10 cellular contexts compared by ENCODE assay signal in the genomic region with DNA sequence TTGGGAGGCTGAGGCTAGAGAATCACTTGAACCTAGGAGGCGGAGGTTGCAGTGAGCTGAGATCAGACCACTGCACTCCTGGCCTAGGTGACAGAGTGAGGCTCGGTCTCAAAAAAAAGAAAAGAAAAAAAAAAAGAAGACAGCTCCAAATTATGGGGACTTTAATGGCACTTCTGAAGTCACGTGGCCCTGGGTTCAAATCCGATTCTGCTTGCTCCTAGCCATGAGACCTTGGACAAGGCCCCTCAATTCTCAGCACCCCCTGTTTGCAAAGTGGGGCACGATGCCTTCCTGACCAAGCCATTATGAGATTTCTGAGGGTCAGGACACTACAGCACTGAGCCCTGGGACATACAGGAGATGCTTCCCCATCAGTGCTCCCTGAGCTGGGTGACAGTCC. TPM values are rescaled to one million over a fixed set of nuclear protein-coding genes. Genes with fewer than 3 reads are reported as not detected.
DNase-seq lines count a peak whose midpoint lies in the region; FAIRE-seq and TF ChIP-seq lines count a peak whose summit lies in the region.
"Had no signal": no experiment of that assay in that cellular context is flagged by ENCODE, and none has a peak within 500 bp of the region (broad histone marks: within the 10 kb centered on the region; RNA-seq: fewer than 3 reads in every experiment).

No MANE protein-coding gene starts in this region.

- H3K36me3 ChIP-seq in CD4-positive, alpha-beta memory T cell (ENCODE audit: insufficient read depth, low read length): no peaks in the 10 kb centered on the region
- H3K36me3 ChIP-seq in Peyer's patch: no peaks in the 10 kb centered on the region
- no peaks in the 10 kb centered on the region for H3K36me3 ChIP-seq in H1 (ENCODE audit: control insufficient read depth in 2 of 4, insufficient read depth in 4 of 4, low read length in 3 of 4)
- H3K36me3 ChIP-seq in MM.1S (replicated peaks; ENCODE audit: insufficient read depth, low read length): no peaks in the 10 kb centered on the region

- H2BK12ac ChIP-seq in H1 (ENCODE audit: low read depth, low read length): no peak overlapping the region

- CTCF ChIA-PET in CD4-positive, alpha-beta memory T cell (lab: Charles Lee; ENCODE audit: partially characterized antibody): interaction anchor here (0.7 to 4.4 kb wide), 5 partner anchors 9 to 38 kb away, joined by 3 to 21 read pairs (median 3); no protein-coding TSS in a partner anchor
- CTCF ChIA-PET in H1 (lab: Charles Lee; ENCODE audit: partially characterized antibody): interaction anchor here (0.9 to 6.6 kb wide), 12 partner anchors 9 to 262 kb away, joined by 3 to 50 read pairs (median 5); a partner anchor contains a TSS

- H3F3A ChIP-seq in MM.1S (ENCODE audit: insufficient read depth, low read length): no peaks in the 10 kb centered on the region

- H3K18ac ChIP-seq in H1 (ENCODE audit: extremely low read depth, low read length): no peak overlapping the region

- TF ChIP-seq POLR2A in Peyer's patch (IDR thresholded peaks at IDR 0.05) (no peak), H1 (IDR thresholded peaks at IDR 0.05; ENCODE audit: control extremely low read depth in 1 of 2, low read depth in 2 of 2, low read length in 2 of 2) (no peak), lower leg skin (IDR thresholded peaks at IDR 0.05) (no peak)

- H3K4me3 Mint-ChIP-seq in CD4-positive, alpha-beta memory T cell: peak overlapping the region in 6 of 8 donors; percentile 12 to 69 (median 38)
- H3K4me3 Mint-ChIP-seq in osteocyte (ENCODE audit: unreplicated experiment): no peak overlapping the region

- H2AK5ac ChIP-seq in H1 (ENCODE audit: low read depth, low read length): no peak overlapping the region; the same call in 1 of the 2 replicates

- no peak for TF ChIP-seq EP300 in H1 (IDR thresholded peaks at IDR 0.05; ENCODE audit: borderline replicate concordance in 1 of 2, low read depth in 2 of 2, low read length in 2 of 2)

- peaks cover 0 to 2% of the 10 kb centered on the region in 2 donors for H3K27me3 Mint-ChIP-seq in CD4-positive, alpha-beta memory T cell
- no peaks in the 10 kb centered on the region for H3K27me3 Mint-ChIP-seq in osteocyte (ENCODE audit: unreplicated experiment)

- DNase-seq in CD4-positive, alpha-beta memory T cell: no peak
- DNase-seq in Peyer's patch (no peak), H1 (ENCODE audit: low read depth in 1 of 2, low spot score in 2 of 2) (no peak), osteocyte (ENCODE audit: extremely low spot score, unreplicated experiment) (no peak), lower leg skin (ENCODE audit: low spot score in 2 of 2) (no peak), A172 (ENCODE audit: low spot score) (no peak), foreskin melanocyte (no peak), MM.1S (no peak)
- DNase-seq: foreskin fibroblast; stimulated activated CD4-positive, alpha-beta T cell treated with anti-CD3 and anti-CD28 coated beads, Interleukin-1b, Interleukin-23, amount 100 ng/mL, for 48 hours had no signal

- H3K4me1 ChIP-seq in CD4-positive, alpha-beta memory T cell (ENCODE audit: insufficient read depth, low read length): peaks cover 36% of the 10 kb centered on the region
- H3K4me1 ChIP-seq in Peyer's patch (peaks cover 0 to 35% (median 6%) of the 10 kb centered on the region in 4 donors), H1 (replicated peaks in 1 of 4; ENCODE audit: control insufficient read depth in 3 of 4, insufficient read depth in 4 of 4, low read length in 3 of 4) (peaks cover 0 to 10% (median 6%) of the 10 kb centered on the region in 4 experiments; a peak in 5 of 7 replicates), MM.1S (ENCODE audit: low read length) (no peaks in the 10 kb centered on the region)

- 0 out of 2 replicates have a peak overlapping the region, but pooled peaks have one; percentile 3 for H4K8ac ChIP-seq in H1 (ENCODE audit: extremely low read depth, insufficient read depth, low read length)

- no peak overlapping the region for H2BK120ac ChIP-seq in H1 (replicated peaks; ENCODE audit: low read depth, low read length)

- H3K36me3 Mint-ChIP-seq in CD4-positive, alpha-beta memory T cell: peaks cover 2 to 4% of the 10 kb centered on the region in 2 donors
- H3K36me3 Mint-ChIP-seq in osteocyte (ENCODE audit: unreplicated experiment): peaks cover 2% of the 10 kb centered on the region

- no peak overlapping the region for H3K4me3 ChIP-seq in CD4-positive, alpha-beta memory T cell (ENCODE audit: low read length in 2 of 2)
- H3K4me3 ChIP-seq in Peyer's patch (no peak overlapping the region), H1 (ENCODE audit: extremely low read depth in 1 of 4, insufficient read depth in 2 of 4, low read depth in 3 of 4, low read length in 4 of 4) (no peak overlapping the region), lower leg skin (ENCODE audit: low read depth, poor library complexity, severe bottlenecking) (no peak overlapping the region), MM.1S (ENCODE audit: low read length) (no peak overlapping the region)

- H3K4me1 Mint-ChIP-seq in CD4-positive, alpha-beta memory T cell: peaks cover 8 to 42% (median 26%) of the 10 kb centered on the region in 4 donors
- H3K4me1 Mint-ChIP-seq in osteocyte (ENCODE audit: unreplicated experiment): peaks cover 49% of the 10 kb centered on the region

- no peak overlapping the region for H2BK5ac ChIP-seq in H1 (ENCODE audit: low read depth, low read length)

- H4K5ac ChIP-seq in H1 (ENCODE audit: insufficient read length, low read depth, low read length): no peak overlapping the region

- no peaks in the 10 kb centered on the region for H3K27me3 ChIP-seq in CD4-positive, alpha-beta memory T cell (ENCODE audit: insufficient read depth, low read length)
- H3K27me3 ChIP-seq in Peyer's patch: no peaks in the 10 kb centered on the region
- H3K27me3 ChIP-seq in H1 (replicated peaks in 1 of 4; ENCODE audit: control insufficient read depth in 3 of 4, extremely low read depth in 1 of 4, insufficient read depth in 3 of 4, low read length in 3 of 4): no peaks in the 10 kb centered on the region
- H3K27me3 ChIP-seq in MM.1S (replicated peaks; ENCODE audit: insufficient read depth, low read length): no peaks in the 10 kb centered on the region

- TF ChIP-seq CTCF in Peyer's patch (IDR thresholded peaks at IDR 0.05): no peak
- no peak for TF ChIP-seq CTCF in H1 (IDR thresholded peaks at IDR 0.05; ENCODE audit: control extremely low read depth in 1 of 3, insufficient read depth in 1 of 3, low read depth in 1 of 3, low read length in 3 of 3)
- TF ChIP-seq CTCF in osteocyte (IDR thresholded peaks at IDR 0.05): no peak
- TF ChIP-seq CTCF in lower leg skin (IDR thresholded peaks at IDR 0.05): no peak
- TF ChIP-seq CTCF in MM.1S (IDR thresholded peaks at IDR 0.05; ENCODE audit: low read length): no peak

- H3K23ac ChIP-seq in H1 (ENCODE audit: insufficient read length): no peak overlapping the region

- POLR2A ChIA-PET in CD4-positive, alpha-beta memory T cell (lab: Charles Lee; ENCODE audit: partially characterized antibody): interaction anchor here (0.6 to 2.0 kb wide), 8 partner anchors 10 to 71 kb away, joined by 3 to 6 read pairs (median 4); a partner anchor contains a TSS
- POLR2A ChIA-PET in H1 (lab: Charles Lee; ENCODE audit: partially characterized antibody): interaction anchor here (1.0 to 3.2 kb wide), 10 partner anchors 8 to 70 kb away, joined by 3 to 16 read pairs (median 4); a partner anchor contains a TSS

- H3K9me3 ChIP-seq in CD4-positive, alpha-beta memory T cell (ENCODE audit: control insufficient read depth in 1 of 2, low read length in 2 of 2): no peaks in the 10 kb centered on the region
- H3K9me3 ChIP-seq in Peyer's patch: no peaks in the 10 kb centered on the region
- no peaks in the 10 kb centered on the region for H3K9me3 ChIP-seq in H1 (ENCODE audit: insufficient read depth in 2 of 2, low read depth in 1 of 2, low read length in 1 of 2)
- no peaks in the 10 kb centered on the region for H3K9me3 ChIP-seq in MM.1S (replicated peaks; ENCODE audit: insufficient read depth, low read length)

- no peak overlapping the region for H3K27ac ChIP-seq in CD4-positive, alpha-beta memory T cell (ENCODE audit: low read depth, low read length)
- H3K27ac ChIP-seq in Peyer's patch: peak overlapping the region in 3 of 4 donors; percentile 21 to 90 (median 81)
- no peak overlapping the region for H3K27ac ChIP-seq in H1 (ENCODE audit: low read depth, low read length)
- H3K27ac ChIP-seq in MM.1S (ENCODE audit: low read length): no peak overlapping the region

- H4K20me1 ChIP-seq in H1 (replicated peaks in 1 of 2; ENCODE audit: control insufficient read depth in 1 of 2, insufficient read depth in 2 of 2, low read length in 2 of 2) (no peaks in the 10 kb centered on the region), MM.1S (ENCODE audit: insufficient read depth, low read length) (no peaks in the 10 kb centered on the region)

- TF ChIP-seq RAD21 in H1 (IDR thresholded peaks at IDR 0.05 in 1 of 2, conservative IDR thresholded peaks at IDR 0.05 in 1 of 2; ENCODE audit: low read depth in 2 of 2, low read length in 2 of 2): no peak

- no peak overlapping the region for H3K56ac ChIP-seq in H1 (replicated peaks; ENCODE audit: insufficient read length, low read depth, low read length)

- no peak for FAIRE-seq in H1 (lab: Jason Lieb, UNC)

- 88% methylated on average over 5 of the region's 5 CpGs; no CpG with 5 or more reads in 1 of the 2 experiments for WGBS in H1 (ENCODE audit: extremely low coverage in 1 of 2, insufficient coverage in 1 of 2, insufficient read length in 1 of 2, insufficient replicate concordance in 2 of 2, low coverage in 1 of 2, low lambda C conversion rate in 2 of 2, missing lambda C conversion rate in 1 of 2), 2 experiments
- 91 to 94% methylated on average over 5 of the region's 5 CpGs for WGBS in lower leg skin, 2 donors

- no peaks in the 10 kb centered on the region for H3K79me1 ChIP-seq in H1 (ENCODE audit: low read depth, low read length)

- H3K9ac ChIP-seq in H1 (replicated peaks in 1 of 4; ENCODE audit: extremely low read depth in 1 of 4, low read depth in 3 of 4, low read length in 3 of 4) (no peak overlapping the region), MM.1S (ENCODE audit: low read length) (no peak overlapping the region)

- intact Hi-C loops in CD4-positive, alpha-beta memory T cell (cut with micrococcal nuclease): no loop called here
- intact Hi-C loops in lower leg skin (cut with DNase I; ENCODE audit: low total_unique reads): no loop called here

- no peaks in the 10 kb centered on the region; the same call in 1 of the 2 replicates for H3K23me2 ChIP-seq in H1 (ENCODE audit: low read depth, low read length)

- H3K4me2 ChIP-seq in H1 (ENCODE audit: insufficient read depth in 1 of 2, low read depth in 2 of 2, low read length in 2 of 2) (no peak overlapping the region), MM.1S (ENCODE audit: low read depth, low read length) (no peak overlapping the region)

- no peak overlapping the region for H2BK15ac ChIP-seq in H1 (ENCODE audit: low read length)

- H3K27ac Mint-ChIP-seq in CD4-positive, alpha-beta memory T cell: peak overlapping the region in 6 of 7 donors; percentile 46 to 90 (median 72)
- peak overlapping the region; percentile 76 for H3K27ac Mint-ChIP-seq in osteocyte (ENCODE audit: unreplicated experiment)

- no peak overlapping the region for H3K14ac ChIP-seq in H1 (ENCODE audit: insufficient read length)

- peaks cover 0 to 2% (median under 1%) of the 10 kb centered on the region in 8 donors for H3K9me3 Mint-ChIP-seq in CD4-positive, alpha-beta memory T cell
- no peaks in the 10 kb centered on the region for H3K9me3 Mint-ChIP-seq in osteocyte (ENCODE audit: unreplicated experiment)

- H3K9me2 ChIP-seq in MM.1S (replicated peaks; ENCODE audit: insufficient read depth, low read length): no peaks in the 10 kb centered on the region

- H2AFZ ChIP-seq in H1 (ENCODE audit: low read length) (no peak overlapping the region), MM.1S (ENCODE audit: low read length) (no peak overlapping the region)

- no peak overlapping the region for H2BK20ac ChIP-seq in H1 (ENCODE audit: low read length)

- H3K79me2 ChIP-seq in H1 (ENCODE audit: control insufficient read depth in 1 of 2, insufficient read depth in 2 of 2, low read length in 2 of 2) (no peaks in the 10 kb centered on the region), MM.1S (ENCODE audit: low read length) (no peaks in the 10 kb centered on the region)

- H3K4ac ChIP-seq in H1 (replicated peaks; ENCODE audit: insufficient read length, low read depth, low read length): no peak overlapping the region

- H4K91ac ChIP-seq in H1 (replicated peaks; ENCODE audit: insufficient read length, low read length): no peak overlapping the region

RNA-seq across cellular contexts. Expression of a gene that starts 1.1 kb away (rescaled TPM):
- 10 to 100 TPM; 13.7 to 13.8 TPM for total RNA-seq in CD4-positive, alpha-beta memory T cell
- polyA plus RNA-seq in CD4-positive, alpha-beta memory T cell: 1 to 10 TPM; 2.0 to 4.2 TPM
- total RNA-seq in Peyer's patch: 10 to 100 TPM in 3 of 4 donors, 1 to 10 TPM in 1; 7.0 to 49.5 (median 25.0) TPM
- 4.2 and 4.4 TPM in 2 replicates for total RNA-seq in H1 (2021; fragmentation: NEBNext Ultra II Directional; extraction: Animal tissue kit (Norgen Biotek cat#: 25700))
- 1.8 and 3.2 TPM in 2 replicates for polyA plus RNA-seq in H1 (2011; rRNA removed)
- 1.1 TPM for polyA plus RNA-seq in H1 (2011; cell fraction: cytosol; rRNA removed)
- 2.7 TPM for polyA plus RNA-seq in H1 (2011; cell fraction: nucleus; rRNA removed)
- polyA plus RNA-seq in H1 (2012, experiment 1 of 2): 3.7 to 5.2 TPM (median 4.0 TPM) in 4 replicates
- 2.6 TPM for polyA plus RNA-seq in H1 (2012, experiment 2 of 2)
- 6.7 TPM for polyA plus RNA-seq in H1 (2013, experiment 1 of 2)
- polyA plus RNA-seq in H1 (2013, experiment 2 of 2): 7.6 TPM
- 1.4 and 2.4 TPM in 2 replicates for polyA minus RNA-seq in H1 (2011; rRNA and poly(A)+ RNA removed)
- 2.3 TPM for polyA minus RNA-seq in H1 (2011; cell fraction: cytosol; rRNA and poly(A)+ RNA removed)
- polyA minus RNA-seq in H1 (2011; cell fraction: nucleus; rRNA and poly(A)+ RNA removed): 2.5 TPM
- 140 and 143 TPM in 2 replicates for total RNA-seq in osteocyte
- total RNA-seq in lower leg skin: 10 to 100 TPM; 12.0 to 51.1 (median 19.6) TPM
- total RNA-seq in A172 (2014; rRNA removed; shearing (Covaris generic)): 35.4 and 49.5 TPM in 2 replicates

RNA-seq across cellular contexts. Expression of a gene that starts 22.0 kb away (rescaled TPM):
- total RNA-seq in CD4-positive, alpha-beta memory T cell: 10 to 100 TPM; 58.1 to 62.7 TPM
- polyA plus RNA-seq in CD4-positive, alpha-beta memory T cell: under 1 TPM in 1 of 2 donors, not detected in 1; 0.53 TPM
- 10 to 100 TPM in 3 of 4 donors, 1 to 10 TPM in 1; 2.5 to 22.3 (median 18.4) TPM for total RNA-seq in Peyer's patch
- total RNA-seq in H1 (2021; fragmentation: NEBNext Ultra II Directional; extraction: Animal tissue kit (Norgen Biotek cat#: 25700)): 35.9 and 37.9 TPM in 2 replicates
- polyA plus RNA-seq in H1 (2011; rRNA removed): 39.2 and 44.1 TPM in 2 replicates
- 45.5 TPM for polyA plus RNA-seq in H1 (2011; cell fraction: cytosol; rRNA removed)
- 32.0 TPM for polyA plus RNA-seq in H1 (2011; cell fraction: nucleus; rRNA removed)
- 32.5 to 48.8 TPM (median 43.2 TPM) in 4 replicates for polyA plus RNA-seq in H1 (2012, experiment 1 of 2)
- polyA plus RNA-seq in H1 (2012, experiment 2 of 2): 31.3 TPM
- polyA plus RNA-seq in H1 (2013, experiment 1 of 2): 26.6 TPM
- polyA plus RNA-seq in H1 (2013, experiment 2 of 2): 24.9 TPM
- polyA minus RNA-seq in H1 (2011; rRNA and poly(A)+ RNA removed): 9.5 and 12.8 TPM in 2 replicates
- polyA minus RNA-seq in H1 (2011; cell fraction: cytosol; rRNA and poly(A)+ RNA removed): 2.6 TPM
- polyA minus RNA-seq in H1 (2011; cell fraction: nucleus; rRNA and poly(A)+ RNA removed): 6.3 TPM
- total RNA-seq in osteocyte: 57.6 and 65.8 TPM in 2 replicates
- 10 to 100 TPM in 3 of 4 donors, 1 to 10 TPM in 1; 9.5 to 35.4 (median 19.8) TPM for total RNA-seq in lower leg skin
- 151 and 173 TPM in 2 replicates for total RNA-seq in A172 (2014; rRNA removed; shearing (Covaris generic))

RNA-seq across cellular contexts. Expression of a gene that starts 43.9 kb away (rescaled TPM):
- total RNA-seq in CD4-positive, alpha-beta memory T cell: 100 to 1,000 TPM; 125 to 127 TPM
- 10 to 100 TPM; 45.2 to 45.6 TPM for polyA plus RNA-seq in CD4-positive, alpha-beta memory T cell
- total RNA-seq in Peyer's patch: 10 to 100 TPM in 3 of 4 donors, 1 to 10 TPM in 1; 7.7 to 88.3 (median 18.9) TPM
- 37.7 and 43.7 TPM in 2 replicates for total RNA-seq in H1 (2021; fragmentation: NEBNext Ultra II Directional; extraction: Animal tissue kit (Norgen Biotek cat#: 25700))
- 64.4 and 72.9 TPM in 2 replicates for polyA plus RNA-seq in H1 (2011; rRNA removed)
- polyA plus RNA-seq in H1 (2011; cell fraction: cytosol; rRNA removed): 60.4 TPM
- polyA plus RNA-seq in H1 (2011; cell fraction: nucleus; rRNA removed): 54.5 TPM
- 22.5 to 37.7 TPM (median 31.4 TPM) in 4 replicates for polyA plus RNA-seq in H1 (2012, experiment 1 of 2)
- polyA plus RNA-seq in H1 (2012, experiment 2 of 2): 33.2 TPM
- polyA plus RNA-seq in H1 (2013, experiment 1 of 2): 27.2 TPM
- 27.7 TPM for polyA plus RNA-seq in H1 (2013, experiment 2 of 2)
- 40.3 and 44.6 TPM in 2 replicates for polyA minus RNA-seq in H1 (2011; rRNA and poly(A)+ RNA removed)
- polyA minus RNA-seq in H1 (2011; cell fraction: cytosol; rRNA and poly(A)+ RNA removed): 18.6 TPM
- 23.3 TPM for polyA minus RNA-seq in H1 (2011; cell fraction: nucleus; rRNA and poly(A)+ RNA removed)
- total RNA-seq in osteocyte: 73.4 and 77.0 TPM in 2 replicates
- total RNA-seq in lower leg skin: 10 to 100 TPM; 50.5 to 72.9 (median 65.6) TPM
- 40.6 and 61.6 TPM in 2 replicates for total RNA-seq in A172 (2014; rRNA removed; shearing (Covaris generic))

RNA-seq across cellular contexts. Expression of a gene that starts 52.8 kb away (rescaled TPM):
- 100 to 1,000 TPM; 100 to 101 TPM for total RNA-seq in CD4-positive, alpha-beta memory T cell
- 10 to 100 TPM; 49.4 to 54.6 TPM for polyA plus RNA-seq in CD4-positive, alpha-beta memory T cell
- 100 to 1,000 TPM in 1 of 4 donors, 10 to 100 TPM in 3; 46.1 to 105 (median 71.5) TPM for total RNA-seq in Peyer's patch
- 62.4 and 63.7 TPM in 2 replicates for total RNA-seq in H1 (2021; fragmentation: NEBNext Ultra II Directional; extraction: Animal tissue kit (Norgen Biotek cat#: 25700))
- polyA plus RNA-seq in H1 (2011; rRNA removed): 83.0 and 125 TPM in 2 replicates
- polyA plus RNA-seq in H1 (2011; cell fraction: cytosol; rRNA removed): 71.0 TPM
- polyA plus RNA-seq in H1 (2011; cell fraction: nucleus; rRNA removed): 156 TPM
- polyA plus RNA-seq in H1 (2012, experiment 1 of 2): 56.8 to 70.0 TPM (median 66.4 TPM) in 4 replicates
- polyA plus RNA-seq in H1 (2012, experiment 2 of 2): 58.0 TPM
- 38.7 TPM for polyA plus RNA-seq in H1 (2013, experiment 1 of 2)
- 35.7 TPM for polyA plus RNA-seq in H1 (2013, experiment 2 of 2)
- 55.2 and 85.0 TPM in 2 replicates for polyA minus RNA-seq in H1 (2011; rRNA and poly(A)+ RNA removed)
- polyA minus RNA-seq in H1 (2011; cell fraction: cytosol; rRNA and poly(A)+ RNA removed): 72.3 TPM
- polyA minus RNA-seq in H1 (2011; cell fraction: nucleus; rRNA and poly(A)+ RNA removed): 52.7 TPM
- total RNA-seq in osteocyte: 58.7 and 65.1 TPM in 2 replicates
- total RNA-seq in lower leg skin: 10 to 100 TPM; 21.3 to 46.5 (median 37.4) TPM
- 146 and 147 TPM in 2 replicates for total RNA-seq in A172 (2014; rRNA removed; shearing (Covaris generic))

Comparison
In these comparisons a context has a peak if more than half of its experiments do, and no peak if none do; other contexts are left out.
1. H3K27ac ChIP-seq: peak in Peyer's patch (3 of 4); none in CD4-positive, alpha-beta memory T cell (single experiment), H1 (single experiment) and MM.1S (single experiment).